In genomic region chr7:132168239-132168638, GRCh38 we compare ENCODE assay signal across 28 cellular contexts.
"Had no signal": no experiment of that assay in that cellular context is flagged by ENCODE, and none has a peak within 500 bp of the region (broad histone marks: within the 10 kb centered on the region; RNA-seq: fewer than 3 reads in every experiment).

No MANE protein-coding gene starts in this region.

- H3K4me3 ChIP-seq: colonic mucosa, esophagus squamous epithelium, gastrocnemius medialis, heart right ventricle, left ventricle myocardium inferior, lower lobe of right lung, mucosa of descending colon had no signal

- H3K9me3 Mint-ChIP-seq: dendritic cell treated with granulocyte-macrophage colony-stimulating factor and Interleukin-4, amounts not matched to agents 40 ng/mL and 50 ng/mL, for 4 days; effector memory CD8-positive, alpha-beta T cell; endodermal cell; immature natural killer cell; mesothelial cell of epicardium had no signal

- ATAC-seq: effector memory CD8-positive, alpha-beta T cell; esophagus mucosa; gastrocnemius medialis; heart right ventricle; left colon; left lobe of liver; lower lobe of right lung; mucosa of descending colon had no signal

- H3K36me3 Mint-ChIP-seq: mesothelial cell of epicardium had no signal

- H3K4me1 Mint-ChIP-seq: endodermal cell, immature natural killer cell had no signal

- H3K36me3 ChIP-seq: colonic mucosa, esophagus squamous epithelium, gastrocnemius medialis, lower lobe of right lung had no signal

- H3K27ac Mint-ChIP-seq: dendritic cell treated with granulocyte-macrophage colony-stimulating factor and Interleukin-4, amounts not matched to agents 40 ng/mL and 50 ng/mL, for 4 days; effector memory CD8-positive, alpha-beta T cell; endodermal cell; immature natural killer cell; mesothelial cell of epicardium had no signal

- H3K4me3 Mint-ChIP-seq: dendritic cell treated with granulocyte-macrophage colony-stimulating factor and Interleukin-4, amounts not matched to agents 40 ng/mL and 50 ng/mL, for 4 days; effector memory CD8-positive, alpha-beta T cell; endodermal cell; immature natural killer cell; mesothelial cell of epicardium had no signal

- DNase-seq: colonic mucosa; cortex of kidney; effector CD8-positive, alpha-beta T cell; effector memory CD8-positive, alpha-beta T cell; endodermal cell; erythroblast; esophagus squamous epithelium; foreskin fibroblast; foreskin melanocyte; gastrocnemius medialis; glutamatergic neuron; head of caudate nucleus; heart right ventricle; hippocampal formation; immature natural killer cell; islet precursor cell; kidney; kidney glomerular epithelial cell; left colon; left ventricle myocardium inferior; lower lobe of right lung; mesenchymal stem cell; mucosa of descending colon had no signal

- H3K27ac ChIP-seq: colonic mucosa, epithelial cell of prostate, esophagus squamous epithelium, gastrocnemius medialis, heart right ventricle, left ventricle myocardium inferior, lower lobe of right lung had no signal

- H3K9me3 ChIP-seq: colonic mucosa, esophagus squamous epithelium, gastrocnemius medialis, heart right ventricle, left ventricle myocardium inferior, lower lobe of right lung, mucosa of descending colon had no signal

- H3K27me3 Mint-ChIP-seq: dendritic cell treated with granulocyte-macrophage colony-stimulating factor and Interleukin-4, amounts not matched to agents 40 ng/mL and 50 ng/mL, for 4 days had no signal

- H3K27me3 ChIP-seq: colonic mucosa, gastrocnemius medialis, heart right ventricle had no signal

- H3K4me1 ChIP-seq: colonic mucosa, esophagus squamous epithelium, gastrocnemius medialis, lower lobe of right lung had no signal
